In the genomic region with DNA sequence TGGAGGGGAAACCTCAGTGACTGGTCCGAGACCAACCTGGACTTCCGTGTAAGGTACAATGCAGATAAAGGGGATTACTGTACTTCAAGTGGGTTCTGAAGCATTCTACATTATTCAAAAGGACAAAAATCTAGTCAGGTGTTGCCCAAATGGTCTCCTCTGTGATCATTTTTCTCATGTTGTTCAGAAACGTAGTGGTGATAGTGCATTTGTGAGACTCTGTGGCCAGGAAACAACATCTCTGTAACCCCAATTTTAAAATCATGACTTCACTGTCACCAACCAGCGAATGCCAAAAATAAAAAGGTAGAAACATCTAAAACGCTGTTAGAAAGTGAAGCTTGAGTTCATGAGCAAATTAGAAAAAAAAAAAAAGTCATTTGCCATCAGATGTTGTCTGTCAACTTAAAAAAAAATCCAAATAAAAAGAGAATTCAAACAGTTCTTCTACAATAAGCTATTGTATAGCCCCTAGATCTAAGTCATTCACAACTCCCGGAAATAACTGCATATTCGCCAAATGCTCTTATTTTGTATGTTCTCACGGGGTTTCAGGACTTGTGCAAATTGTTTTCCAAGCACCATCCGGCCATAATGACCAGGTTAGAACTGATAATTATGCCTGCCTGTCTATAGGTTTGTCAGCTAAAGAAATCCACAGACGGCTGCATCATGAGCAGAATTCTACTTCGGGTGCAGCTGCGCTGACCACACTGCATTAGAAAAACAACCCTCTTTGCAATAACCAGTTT, we compare ENCODE assay signal across 9 cellular contexts.
A peak's percentile ranks its signal among the peaks of the same experiment; 100 is the strongest.
DNase-seq lines count a peak whose midpoint lies in the region; ATAC-seq and TF ChIP-seq lines count a peak whose summit lies in the region.
"Had no signal": no experiment of that assay in that cellular context is flagged by ENCODE, and none has a peak within 500 bp of the region (broad histone marks: within the 10 kb centered on the region; RNA-seq: fewer than 3 reads in every experiment).

No MANE protein-coding gene starts in this region.

- H3K79me2 ChIP-seq in hepatocyte: no peaks in the 10 kb centered on the region

- TF ChIP-seq EP300 in upper lobe of left lung (IDR thresholded peaks at IDR 0.05): no peak

- no peak for TF ChIP-seq POLR2A in upper lobe of left lung (IDR thresholded peaks at IDR 0.05)

- H3K4me3 ChIP-seq in SJCRH30: peak overlapping the region; percentile 40
- H3K4me3 ChIP-seq in upper lobe of left lung: no peak overlapping the region
- no peak overlapping the region for H3K4me3 ChIP-seq in ascending aorta
- H3K4me3 ChIP-seq in hepatocyte: no peak overlapping the region

- WGBS in upper lobe of left lung, 2 donors: 71 to 79% methylated on average over 12 of the region's 12 CpGs
- 87% methylated on average over 12 of the region's 12 CpGs for WGBS in hepatocyte (ENCODE audit: low lambda C conversion rate, missing lambda C conversion rate)

- no peaks in the 10 kb centered on the region for H4K20me1 ChIP-seq in hepatocyte (ENCODE audit: insufficient read depth, poor library complexity, severe bottlenecking)

- H3K27ac ChIP-seq in SJCRH30 (peak overlapping the region; percentile 67), upper lobe of left lung (no peak overlapping the region), ascending aorta (no peak overlapping the region), hepatocyte (no peak overlapping the region)

- H3K27me3 Mint-ChIP-seq in natural killer cell (ENCODE audit: low read depth in 2 of 2): no peaks in the 10 kb centered on the region

- no peaks in the 10 kb centered on the region for H3K9me3 ChIP-seq in SJCRH30 (replicated peaks)
- no peaks in the 10 kb centered on the region for H3K9me3 ChIP-seq in upper lobe of left lung
- H3K9me3 ChIP-seq in ascending aorta: no peaks in the 10 kb centered on the region
- no peaks in the 10 kb centered on the region for H3K9me3 ChIP-seq in hepatocyte (ENCODE audit: low read depth)

- H3K4me1 ChIP-seq in SJCRH30 (peaks cover 68% of the 10 kb centered on the region), upper lobe of left lung (peaks cover 8 to 21% (median 13%) of the 10 kb centered on the region in 4 donors), ascending aorta (no peaks in the 10 kb centered on the region), hepatocyte (ENCODE audit: insufficient read depth) (no peaks in the 10 kb centered on the region)

- no peak overlapping the region for H3K4me2 ChIP-seq in hepatocyte

- peak overlapping the region; percentile 78 to 92 for H3K27ac Mint-ChIP-seq in natural killer cell
- H3K27ac Mint-ChIP-seq: HFFc6 had no signal

- peak in 1 of 2 experiments; percentile 57 for DNase-seq in SJCRH30
- DNase-seq in natural killer cell: peak; percentile 51
- no peak for DNase-seq in upper lobe of left lung
- DNase-seq in ascending aorta (ENCODE audit: low spot score in 2 of 2): no peak
- DNase-seq in hepatocyte (ENCODE audit: low spot score): no peak
- DNase-seq in sciatic nerve (ENCODE audit: low spot score): no peak
- DNase-seq: HFFc6 had no signal

- H3K4me1 Mint-ChIP-seq in natural killer cell: peaks cover 39 to 43% of the 10 kb centered on the region in 2 donors

- H3K4me3 Mint-ChIP-seq in natural killer cell: peak overlapping the region; percentile 89
- H3K4me3 Mint-ChIP-seq: HFFc6 had no signal

- H3K9me3 Mint-ChIP-seq in natural killer cell: no peaks in the 10 kb centered on the region
- H3K9me3 Mint-ChIP-seq: HFFc6 had no signal

- intact Hi-C loops in natural killer cell (cut with micrococcal nuclease) (loop anchor here (1.0 to 10.0 kb wide), 7 partner anchors 14 to 112 kb away; no protein-coding TSS in a partner anchor), ascending aorta (cut with DNase I) (no loop called here), sciatic nerve (cut with DNase I) (no loop called here)

- no peaks in the 10 kb centered on the region for H3K27me3 ChIP-seq in SJCRH30
- no peaks in the 10 kb centered on the region for H3K27me3 ChIP-seq in upper lobe of left lung
- H3K27me3 ChIP-seq in ascending aorta: no peaks in the 10 kb centered on the region
- H3K27me3 ChIP-seq in hepatocyte: no peaks in the 10 kb centered on the region

- H2AFZ ChIP-seq in hepatocyte: no peak overlapping the region

- H3K9me2 ChIP-seq in hepatocyte (replicated peaks; ENCODE audit: insufficient read depth): no peaks in the 10 kb centered on the region

- ATAC-seq in GM18519 (IDR thresholded peaks at IDR 0.05; ENCODE audit: low FRiP score, unreplicated experiment) (peak; percentile 41), HG02678 (IDR thresholded peaks at IDR 0.05; ENCODE audit: unreplicated experiment) (peak; percentile 66), natural killer cell (peak; percentile 75 to 86 (median 78)), upper lobe of left lung (ENCODE audit: low FRiP score in 2 of 2) (no peak), sciatic nerve (no peak)

- no peaks in the 10 kb centered on the region for H3K36me3 Mint-ChIP-seq in natural killer cell

- no peak for TF ChIP-seq CTCF in natural killer cell (IDR thresholded peaks at IDR 0.05)
- no peak for TF ChIP-seq CTCF in upper lobe of left lung (IDR thresholded peaks at IDR 0.05)
- no peak for TF ChIP-seq CTCF in ascending aorta (IDR thresholded peaks at IDR 0.05)
- no peak for TF ChIP-seq CTCF in hepatocyte (IDR thresholded peaks at IDR 0.05; ENCODE audit: poor library complexity)

- H3K36me3 ChIP-seq in SJCRH30: no peaks in the 10 kb centered on the region
- no peaks in the 10 kb centered on the region for H3K36me3 ChIP-seq in upper lobe of left lung
- no peaks in the 10 kb centered on the region for H3K36me3 ChIP-seq in ascending aorta
- H3K36me3 ChIP-seq in hepatocyte (replicated peaks; ENCODE audit: insufficient read depth, low read depth): no peaks in the 10 kb centered on the region

Comparison
In these comparisons a context has a peak if more than half of its experiments do, and no peak if none do; other contexts are left out.
1. ATAC-seq: peak in GM18519 (single experiment), HG02678 (single experiment) and natural killer cell (3 of 3); none in upper lobe of left lung (0 of 2) and sciatic nerve (single experiment).